Comparison of ENCODE assay signal across 8 cellular contexts in genomic region chr17:20698463-20699206, GRCh38.
DNase-seq lines count a peak whose midpoint lies in the region; ATAC-seq, FAIRE-seq and TF ChIP-seq lines count a peak whose summit lies in the region.
"Not testable (repeated sequence)": the region's sequence is repeated elsewhere in the genome, so short reads cannot be mapped to it uniquely, and the experiment has no call there.

No MANE protein-coding gene starts in this region.

- H3K79me2 ChIP-seq in PC-3 (ENCODE audit: low read length); keratinocyte (ENCODE audit: control insufficient read depth, insufficient read depth, low read length): not testable (repeated sequence)

- not testable (repeated sequence) for TF ChIP-seq POLR2A in transverse colon (IDR thresholded peaks at IDR 0.05)

- not testable (repeated sequence) for H3K36me3 ChIP-seq in PC-3 (ENCODE audit: low read depth, low read length); keratinocyte (ENCODE audit: control insufficient read depth in 2 of 2, extremely low read depth in 1 of 2, insufficient read depth in 2 of 2, low read length in 2 of 2); transverse colon

- not testable (repeated sequence) for FAIRE-seq in keratinocyte (lab: Jason Lieb, UNC)

- H3K27ac Mint-ChIP-seq in activated T-cell treated with anti-CD3 and anti-CD28 coated beads, Interleukin-2, amount 50 U/mL, for 24 hours: peak overlapping the region; percentile 64

- not testable (repeated sequence) for TF ChIP-seq EP300 in transverse colon (IDR thresholded peaks at IDR 0.05; ENCODE audit: low read depth)

- peak overlapping the region; percentile 54 for H3K4me2 ChIP-seq in PC-3 (ENCODE audit: low read length)
- H3K4me2 ChIP-seq in keratinocyte (ENCODE audit: control insufficient read depth, extremely low read depth, insufficient read depth, low read depth, low read length): peak overlapping the region; percentile 6

- H3K9me1 ChIP-seq in keratinocyte (ENCODE audit: control insufficient read depth, extremely low read depth, insufficient read depth, low read length): not testable (repeated sequence)

- not testable (repeated sequence) for H3K4me3 ChIP-seq in PC-3 (ENCODE audit: low read length); keratinocyte (ENCODE audit: control insufficient read depth in 2 of 3, extremely low read depth in 1 of 3, insufficient read depth in 2 of 3, low read depth in 1 of 3, low read length in 3 of 3); transverse colon

- not testable (repeated sequence) for H3K27me3 Mint-ChIP-seq in activated T-cell treated with anti-CD3 and anti-CD28 coated beads, Interleukin-2, amount 50 U/mL, for 24 hours

- in situ Hi-C loops in transverse colon (cut with MboI; ENCODE audit: low pct_ligation_motif_present in 1 of 4, low pct_unique_long_range_greater_than_20kb in 1 of 4, low sequenced_read_pairs in 3 of 4): not testable (repeated sequence)

- H4K20me1 ChIP-seq in PC-3 (ENCODE audit: low read length); keratinocyte (ENCODE audit: control insufficient read depth, extremely low read depth, insufficient read depth, low read length): not testable (repeated sequence)

- DNase-seq in GM20000 (ENCODE audit: low spot score) (peak; percentile 7), PC-3 (peak; percentile 85), transverse colon (peak; percentile 43)
- not testable (repeated sequence) for DNase-seq in activated T-cell treated with anti-CD3 and anti-CD28 coated beads, Interleukin-2, amount 50 U/mL, for 24 hours; keratinocyte (ENCODE audit: low read depth, low spot score)

- not testable (repeated sequence) for TF ChIP-seq CTCF in GM20000 (IDR thresholded peaks at IDR 0.05; ENCODE audit: extremely low read depth, missing control alignments); PC-3 (conservative IDR thresholded peaks at IDR 0.05; ENCODE audit: low read depth, low read length); transverse colon (IDR thresholded peaks at IDR 0.05)
- TF ChIP-seq CTCF in keratinocyte (optimal IDR thresholded peaks at IDR 0.05 in 1 of 3, IDR thresholded peaks at IDR 0.05 in 1 of 3, conservative IDR thresholded peaks at IDR 0.05 in 1 of 3; ENCODE audit: extremely low read depth in 1 of 3, insufficient read depth in 2 of 3, low read length in 3 of 3): peak in 1 of 3 experiments; percentile 24

- H3K9ac ChIP-seq in PC-3 (ENCODE audit: low read length); keratinocyte (ENCODE audit: control insufficient read depth, extremely low read depth, insufficient read depth, low read length): not testable (repeated sequence)

- 40 to 53% methylated on average over 1 to 8 of the region's 8 CpGs for WGBS in transverse colon (ENCODE audit: low coverage in 1 of 2), 2 donors

- H3F3A ChIP-seq in PC-3 (ENCODE audit: low read length, unreplicated experiment): not testable (repeated sequence)

- H3K4me3 Mint-ChIP-seq in activated T-cell treated with anti-CD3 and anti-CD28 coated beads, Interleukin-2, amount 50 U/mL, for 24 hours: peak overlapping the region; percentile 18

- POLR2A ChIA-PET in PC-3 (lab: Charles Lee; ENCODE audit: unreplicated experiment): not testable (repeated sequence)

- dilution Hi-C loops in keratinocyte (cut with MboI; ENCODE audit: extremely low pct_ligation_motif_present, low sequenced_read_pairs): not testable (repeated sequence)

- CTCF ChIA-PET in PC-3 (lab: Charles Lee): not testable (repeated sequence)

- H3K9me3 Mint-ChIP-seq in activated T-cell treated with anti-CD3 and anti-CD28 coated beads, Interleukin-2, amount 50 U/mL, for 24 hours: not testable (repeated sequence)

- peak; percentile 94 for ATAC-seq in GM18502 (IDR thresholded peaks at IDR 0.05; ENCODE audit: poor library complexity, unreplicated experiment)
- peak; percentile 94 for ATAC-seq in HG02885 (IDR thresholded peaks at IDR 0.05; ENCODE audit: poor library complexity, unreplicated experiment)
- peak; percentile 80 for ATAC-seq in HG03558 (IDR thresholded peaks at IDR 0.05; ENCODE audit: extremely low read depth, unreplicated experiment)
- ATAC-seq in PC-3: peak; percentile 35; the same call in 1 of the 2 replicates

- H3K4me1 Mint-ChIP-seq in activated T-cell treated with anti-CD3 and anti-CD28 coated beads, Interleukin-2, amount 50 U/mL, for 24 hours (ENCODE audit: low read depth): peaks cover 11% of the 10 kb centered on the region

- intact Hi-C loops in PC-3 (cut with micrococcal nuclease); transverse colon (cut with DNase I; ENCODE audit: low total_unique reads): not testable (repeated sequence)

- not testable (repeated sequence) for H3K9me2 ChIP-seq in PC-3 (replicated peaks; ENCODE audit: low read length)

- H3K4me1 ChIP-seq in PC-3 (ENCODE audit: insufficient read depth, low read length); transverse colon: not testable (repeated sequence)
- H3K4me1 ChIP-seq in keratinocyte (ENCODE audit: control insufficient read depth, extremely low read depth, insufficient read depth, low read length): peaks cover 13% of the 10 kb centered on the region

- not testable (repeated sequence) for H2AFZ ChIP-seq in PC-3 (ENCODE audit: low read length); keratinocyte (ENCODE audit: control insufficient read depth, low read length)

- not testable (repeated sequence) for BruUV-seq in PC-3 (replicated peaks; lab: Mats Ljungman, UMichigan)

- not testable (repeated sequence) for H3K36me3 Mint-ChIP-seq in activated T-cell treated with anti-CD3 and anti-CD28 coated beads, Interleukin-2, amount 50 U/mL, for 24 hours (ENCODE audit: low read depth)

- not testable (repeated sequence) for H3K9me3 ChIP-seq in PC-3 (ENCODE audit: low read length); keratinocyte (ENCODE audit: control insufficient read depth, low read depth, low read length); transverse colon

- H3K27ac ChIP-seq in PC-3 (ENCODE audit: low read length): peak overlapping the region; percentile 59
- not testable (repeated sequence) for H3K27ac ChIP-seq in keratinocyte (ENCODE audit: control insufficient read depth, insufficient read depth, low read length); transverse colon

- H3K27me3 ChIP-seq in PC-3 (ENCODE audit: low read length); keratinocyte (ENCODE audit: control insufficient read depth, extremely low read depth, insufficient read depth, low read length); transverse colon: not testable (repeated sequence)

Comparison
In these comparisons a context has a peak if more than half of its experiments do, and no peak if none do; other contexts are left out.
1. ATAC-seq: peak in every context shown above with its lines; median percentile 94 in GM18502; 94 in HG02885; 80 in HG03558; 35 in PC-3.